8 cellular contexts compared by ENCODE assay signal in genomic region chr1:150567717-150568561, GRCh38. TPM values are rescaled to one million over a fixed set of nuclear protein-coding genes. Genes with fewer than 3 reads are reported as not detected.
DNase-seq lines count a peak whose midpoint lies in the region; ATAC-seq and TF ChIP-seq lines count a peak whose summit lies in the region.

No MANE protein-coding gene starts in this region.

- no peaks in the 10 kb centered on the region for H3K27me3 Mint-ChIP-seq in activated T-helper 2 cell treated with anti-CD3 and anti-CD28 coated beads, Interferon-gamma antibody, Interleukin-2, Interleukin-4, amounts not matched to agents 10 μg/mL and 5 μg/mL and 100 μg/mL, durations not matched to agents 14 hours and 24 hours and 36 hours (ENCODE audit: low read depth)
- H3K27me3 Mint-ChIP-seq in nephron progenitor cell (ENCODE audit: low read depth, poor library complexity), result peaks cover 2% of the 10 kb centered on the region

- H3K36me3 ChIP-seq in vagina, result peaks cover 0 to 18% of the 10 kb centered on the region in 2 donors

- peak overlapping the region; percentile 95 for H3K27ac Mint-ChIP-seq in activated T-helper 2 cell treated with anti-CD3 and anti-CD28 coated beads, Interferon-gamma antibody, Interleukin-2, Interleukin-4, amounts not matched to agents 10 μg/mL and 5 μg/mL and 100 μg/mL, durations not matched to agents 14 hours and 24 hours and 36 hours
- peak overlapping the region; percentile 99 for H3K27ac Mint-ChIP-seq in nephron progenitor cell

- H3K27ac ChIP-seq in vagina, result peak overlapping the region; percentile 100

- TF ChIP-seq CTCF in fibroblast of villous mesenchyme (IDR thresholded peaks at IDR 0.05; ENCODE audit: insufficient read depth, low read depth, low read length) (no peak), nephron progenitor cell (IDR thresholded peaks at IDR 0.05) (no peak), vagina (IDR thresholded peaks at IDR 0.05) (no peak)

- no peaks in the 10 kb centered on the region for H3K9me3 ChIP-seq in vagina

- DNase-seq in G401 (ENCODE audit: low spot score) (peak; percentile 78), NCI-H2227 treated with DMSO at 0.1 percent for 48 hours (lab: John Stamatoyannopoulos, UW) (peak; percentile 63), fibroblast of villous mesenchyme (ENCODE audit: low read depth) (peak; percentile 99), nephron progenitor cell (peak; percentile 74), vagina (ENCODE audit: extremely low spot score in 2 of 2) (no peak), Kasumi-1 (lab: John Stamatoyannopoulos, UW) (no peak)
- no peak for DNase-seq in activated T-helper 2 cell treated with anti-CD3 and anti-CD28 coated beads, Interferon-gamma antibody, Interleukin-2, Interleukin-4, amounts not matched to agents 10 μg/mL and 5 μg/mL and 100 μg/mL, durations not matched to agents 14 hours and 24 hours and 36 hours (ENCODE audit: low spot score)

- TF ChIP-seq POLR2A in vagina (IDR thresholded peaks at IDR 0.05), result peak in 1 of 2 donors; percentile 11

- peak overlapping the region; percentile 74 for H3K4me3 Mint-ChIP-seq in activated T-helper 2 cell treated with anti-CD3 and anti-CD28 coated beads, Interferon-gamma antibody, Interleukin-2, Interleukin-4, amounts not matched to agents 10 μg/mL and 5 μg/mL and 100 μg/mL, durations not matched to agents 14 hours and 24 hours and 36 hours (ENCODE audit: low read depth)
- H3K4me3 Mint-ChIP-seq in nephron progenitor cell, result peak overlapping the region; percentile 68

- ATAC-seq in HG02610 (IDR thresholded peaks at IDR 0.05; ENCODE audit: unreplicated experiment), result peak; percentile 5

- in situ Hi-C loops in G401 (cut with HindIII; ENCODE audit: low sequenced_read_pairs), result no loop called here

- peaks cover 100% of the 10 kb centered on the region for H3K4me1 ChIP-seq in vagina

- peaks cover 75% of the 10 kb centered on the region for H3K4me1 Mint-ChIP-seq in activated T-helper 2 cell treated with anti-CD3 and anti-CD28 coated beads, Interferon-gamma antibody, Interleukin-2, Interleukin-4, amounts not matched to agents 10 μg/mL and 5 μg/mL and 100 μg/mL, durations not matched to agents 14 hours and 24 hours and 36 hours (ENCODE audit: low read depth)
- H3K4me1 Mint-ChIP-seq in nephron progenitor cell, result peaks cover 63% of the 10 kb centered on the region

- no peaks in the 10 kb centered on the region for H3K27me3 ChIP-seq in vagina

- intact Hi-C loops in activated T-helper 2 cell treated with anti-CD3 and anti-CD28 coated beads, Interferon-gamma antibody, Interleukin-2, Interleukin-4, amounts not matched to agents 10 μg/mL and 5 μg/mL and 100 μg/mL, durations not matched to agents 14 hours and 24 hours and 36 hours (cut with micrococcal nuclease), result loop anchor here (1.0 to 10.0 kb wide), 7 partner anchors 10 to 683 kb away; partner anchors contain the start of genes ARNT, CTSS, ENSA and TARS2
- intact Hi-C loops in vagina (cut with DNase I), result no loop called here

- H3K36me3 Mint-ChIP-seq in activated T-helper 2 cell treated with anti-CD3 and anti-CD28 coated beads, Interferon-gamma antibody, Interleukin-2, Interleukin-4, amounts not matched to agents 10 μg/mL and 5 μg/mL and 100 μg/mL, durations not matched to agents 14 hours and 24 hours and 36 hours (ENCODE audit: low read depth), result peaks cover 47% of the 10 kb centered on the region
- H3K36me3 Mint-ChIP-seq in nephron progenitor cell (ENCODE audit: low read depth), result peaks cover 17% of the 10 kb centered on the region

- H3K9me3 Mint-ChIP-seq in activated T-helper 2 cell treated with anti-CD3 and anti-CD28 coated beads, Interferon-gamma antibody, Interleukin-2, Interleukin-4, amounts not matched to agents 10 μg/mL and 5 μg/mL and 100 μg/mL, durations not matched to agents 14 hours and 24 hours and 36 hours, result no peaks in the 10 kb centered on the region
- no peaks in the 10 kb centered on the region for H3K9me3 Mint-ChIP-seq in nephron progenitor cell

- H3K4me3 ChIP-seq in fibroblast of villous mesenchyme (ENCODE audit: low read depth, low read length), result peak overlapping the region; percentile 47
- H3K4me3 ChIP-seq in vagina, result peak overlapping the region; percentile 31 to 42

RNA-seq across cellular contexts. Expression of gene MCL1, which starts 11.5 kb away (rescaled TPM):
- 112 and 129 TPM in 2 replicates for total RNA-seq in G401 (2014; rRNA removed; shearing (Covaris generic))
- total RNA-seq in activated T-helper 2 cell treated with anti-CD3 and anti-CD28 coated beads, Interferon-gamma antibody, Interleukin-2, Interleukin-4, amounts not matched to agents 10 μg/mL and 5 μg/mL and 100 μg/mL, durations not matched to agents 14 hours and 24 hours and 36 hours, result 217 and 221 TPM in 2 replicates
- total RNA-seq in fibroblast of villous mesenchyme (218 and 272 TPM in 2 replicates), vagina (181 TPM)

RNA-seq across cellular contexts. Expression of gene ADAMTSL4, which starts 18.7 kb away (rescaled TPM):
- 20.0 and 22.9 TPM in 2 replicates for total RNA-seq in G401 (2014; rRNA removed; shearing (Covaris generic))
- 2.7 and 2.9 TPM in 2 replicates for total RNA-seq in activated T-helper 2 cell treated with anti-CD3 and anti-CD28 coated beads, Interferon-gamma antibody, Interleukin-2, Interleukin-4, amounts not matched to agents 10 μg/mL and 5 μg/mL and 100 μg/mL, durations not matched to agents 14 hours and 24 hours and 36 hours
- total RNA-seq in fibroblast of villous mesenchyme (2.9 and 8.6 TPM in 2 replicates), vagina (64.6 TPM)

RNA-seq across cellular contexts. Expression of gene FALEC, which starts 52.4 kb away (rescaled TPM):
- 2.2 TPM in 1 of 2 replicates, not detected in the other for total RNA-seq in G401 (2014; rRNA removed; shearing (Covaris generic))
- total RNA-seq in activated T-helper 2 cell treated with anti-CD3 and anti-CD28 coated beads, Interferon-gamma antibody, Interleukin-2, Interleukin-4, amounts not matched to agents 10 μg/mL and 5 μg/mL and 100 μg/mL, durations not matched to agents 14 hours and 24 hours and 36 hours, result 0.37 and 1.9 TPM in 2 replicates
- total RNA-seq in fibroblast of villous mesenchyme, result 0.64 and 1.3 TPM in 2 replicates
- total RNA-seq in vagina, result not detected

Comparison
In these comparisons a context has a peak if more than half of its experiments do, and no peak if none do; other contexts are left out.
1. DNase-seq: peak in G401 (single experiment), NCI-H2227 treated with DMSO at 0.1 percent for 48 hours (single experiment), fibroblast of villous mesenchyme (single experiment) and nephron progenitor cell (single experiment); none in activated T-helper 2 cell treated with anti-CD3 and anti-CD28 coated beads, Interferon-gamma antibody, Interleukin-2, Interleukin-4, amounts not matched to agents 10 μg/mL and 5 μg/mL and 100 μg/mL, durations not matched to agents 14 hours and 24 hours and 36 hours (single experiment), vagina (0 of 2) and Kasumi-1 (0 of 2).